8 cellular contexts compared by ENCODE assay signal in genomic region chr9:107732781-107733529, GRCh38.
DNase-seq lines count a peak whose midpoint lies in the region; ATAC-seq and TF ChIP-seq lines count a peak whose summit lies in the region.

No MANE protein-coding gene starts in this region.

- peak overlapping the region; percentile 78 for H3K27ac Mint-ChIP-seq in chondrocyte (ENCODE audit: unreplicated experiment)

- peaks cover 19% of the 10 kb centered on the region for H3K4me1 ChIP-seq in testis

- TF ChIP-seq POLR2A in testis (IDR thresholded peaks at IDR 0.05) = no peak

- DNase-seq in NCI-H1092 treated with DMSO at 0.1 percent for 48 hours (lab: John Stamatoyannopoulos, UW) (peak; percentile 7), chondrocyte (ENCODE audit: low spot score) (no peak), left lobe of liver (ENCODE audit: low spot score) (peak; percentile 52), testis (peak; percentile 38), NK-92 (lab: John Stamatoyannopoulos, UW; ENCODE audit: unreplicated experiment) (no peak)

- H3K4me3 Mint-ChIP-seq in chondrocyte (ENCODE audit: unreplicated experiment) = peak overlapping the region; percentile 24

- intact Hi-C loops in testis (cut with DNase I; ENCODE audit: low total_unique reads) = no loop called here

- peaks cover 3% of the 10 kb centered on the region for H3K9me3 Mint-ChIP-seq in chondrocyte (ENCODE audit: low read depth)

- no peaks in the 10 kb centered on the region for H3K36me3 ChIP-seq in testis (ENCODE audit: low read depth, missing control alignments)

- no peak for TF ChIP-seq CTCF in chondrocyte (IDR thresholded peaks at IDR 0.05)
- TF ChIP-seq CTCF in testis (IDR thresholded peaks at IDR 0.05) = no peak

- H3K27ac ChIP-seq in testis = peak overlapping the region; percentile 28 to 81

- ATAC-seq in left lobe of liver (peak; percentile 70), HG02981 (IDR thresholded peaks at IDR 0.05; ENCODE audit: unreplicated experiment) (no peak), GM18907 (IDR thresholded peaks at IDR 0.05; ENCODE audit: unreplicated experiment) (no peak), GM21786 (IDR thresholded peaks at IDR 0.05; ENCODE audit: unreplicated experiment) (no peak)

- no peak overlapping the region for H3K4me3 ChIP-seq in testis

- no peaks in the 10 kb centered on the region for H3K36me3 Mint-ChIP-seq in chondrocyte (ENCODE audit: low read depth)

- H3K27me3 ChIP-seq in testis = no peaks in the 10 kb centered on the region

- H3K27me3 Mint-ChIP-seq in chondrocyte (ENCODE audit: low read depth) = no peaks in the 10 kb centered on the region

- no peaks in the 10 kb centered on the region for H3K9me3 ChIP-seq in testis

- H3K4me1 Mint-ChIP-seq in chondrocyte (ENCODE audit: low read depth) = peaks cover 30% of the 10 kb centered on the region

- WGBS in testis, 2 donors = 34 to 43% methylated on average over 8 of the region's 8 CpGs

Comparison
In these comparisons a context has a peak if more than half of its experiments do, and no peak if none do; other contexts are left out.
1. DNase-seq: peak in NCI-H1092 treated with DMSO at 0.1 percent for 48 hours (single experiment), left lobe of liver (single experiment) and testis (single experiment); none in chondrocyte (single experiment) and NK-92 (single experiment).